ENCODE assay signal across 14 cellular contexts in genomic region chr14:54778618-54779017, GRCh38.
"Had no signal": no experiment of that assay in that cellular context is flagged by ENCODE, and none has a peak within 500 bp of the region (broad histone marks: within the 10 kb centered on the region; RNA-seq: fewer than 3 reads in every experiment).

No MANE protein-coding gene starts in this region.

- H3K4me3 Mint-ChIP-seq: memory B cell; stimulated activated naive CD8-positive, alpha-beta T cell treated with anti-CD3 and anti-CD28 coated beads, Interleukin-15, amount 100 ng/mL, for 72 hours; WTC11 had no signal

- DNase-seq: activated CD4-positive, alpha-beta T cell treated with anti-CD3 and anti-CD28 coated beads for 48 hours; activated CD8-positive, alpha-beta memory T cell treated with anti-CD3 and anti-CD28 coated beads for 24 hours; activated naive CD4-positive, alpha-beta T cell treated with Interleukin-2 at 50 U/mL for 16 hours; cortex of kidney; effector memory CD4-positive, alpha-beta T cell; stimulated activated CD4-positive, alpha-beta T cell treated with anti-CD3 and anti-CD28 coated beads, Interleukin-4, amount 100 ng/mL, for 4 hours; stimulated activated naive CD8-positive, alpha-beta T cell treated with anti-CD3 and anti-CD28 coated beads, Interleukin-15, amount 100 ng/mL, for 72 hours; T-helper 1 cell; uterus had no signal

- H3K27me3 Mint-ChIP-seq: memory B cell had no signal

- H3K27ac ChIP-seq: cardiac muscle cell, epithelial cell of prostate, gastroesophageal sphincter, uterus had no signal

- H3K9me3 Mint-ChIP-seq: memory B cell; stimulated activated naive CD8-positive, alpha-beta T cell treated with anti-CD3 and anti-CD28 coated beads, Interleukin-15, amount 100 ng/mL, for 72 hours; WTC11 had no signal

- H3K27ac Mint-ChIP-seq: memory B cell, WTC11 had no signal

- H3K36me3 ChIP-seq: uterus had no signal

- H3K4me3 ChIP-seq: cardiac muscle cell, gastroesophageal sphincter, uterus had no signal

- H3K27me3 ChIP-seq: cardiac muscle cell, gastroesophageal sphincter, uterus had no signal

- H3K9me3 ChIP-seq: gastroesophageal sphincter, uterus had no signal

- H3K36me3 Mint-ChIP-seq: WTC11 had no signal

- ATAC-seq: gastroesophageal sphincter; stimulated activated naive CD8-positive, alpha-beta T cell treated with anti-CD3 and anti-CD28 coated beads, Interleukin-15, amount 100 ng/mL, for 72 hours; WTC11 had no signal
